9 cellular contexts compared by ENCODE assay signal in the genomic region with DNA sequence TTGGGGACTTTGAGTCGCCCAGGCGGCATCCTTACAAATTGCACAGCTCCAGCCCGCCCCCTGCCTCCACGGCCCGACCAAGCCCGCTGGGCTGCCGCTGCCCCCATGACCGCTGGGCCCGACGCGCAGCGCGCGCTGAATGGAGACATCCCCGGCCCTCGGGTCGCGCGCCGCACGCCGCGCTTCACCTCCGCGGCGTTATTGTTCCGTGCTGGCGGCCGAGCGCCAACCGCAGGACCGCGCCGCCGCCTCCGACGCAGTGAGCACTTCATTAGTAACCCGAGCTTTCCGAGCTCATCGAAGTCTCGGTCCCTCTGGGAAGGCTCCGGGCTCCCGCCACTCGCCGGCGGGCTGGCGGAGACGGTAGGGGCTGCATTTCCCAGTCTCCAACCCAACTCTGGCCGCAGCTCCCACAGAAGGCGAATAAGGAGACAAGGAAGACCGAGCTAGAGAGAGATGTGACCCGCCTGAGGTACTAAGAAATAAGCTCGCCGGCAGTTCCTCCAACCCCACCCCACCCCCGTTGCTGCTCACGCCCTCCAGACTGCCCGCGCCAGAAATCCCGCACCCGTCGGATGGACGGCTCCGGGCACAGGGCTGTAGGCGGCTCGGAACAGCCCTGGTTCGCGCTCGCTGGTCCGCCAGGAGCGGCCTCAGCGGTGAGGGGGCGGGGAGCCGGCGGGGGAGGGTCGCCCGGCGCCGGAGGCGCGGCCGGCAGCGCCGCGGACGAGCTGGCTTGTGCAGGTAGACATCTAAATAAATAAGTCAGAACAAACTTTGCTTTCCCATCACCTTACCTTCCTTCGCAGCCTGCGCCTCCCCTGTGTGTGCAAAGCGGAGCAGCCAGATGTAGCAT. TPM values are rescaled to one million over a fixed set of nuclear protein-coding genes. Genes with fewer than 3 reads are reported as not detected.
DNase-seq lines count a peak whose midpoint lies in the region; ATAC-seq, FAIRE-seq and TF ChIP-seq lines count a peak whose summit lies in the region.
"Had no signal": no experiment of that assay in that cellular context is flagged by ENCODE, and none has a peak within 500 bp of the region (broad histone marks: within the 10 kb centered on the region; RNA-seq: fewer than 3 reads in every experiment).

No MANE protein-coding gene starts in this region.

- H3K4me3 ChIP-seq in WI38 (ENCODE audit: low read depth, low read length), result peak overlapping the region; percentile 44
- H3K4me3 ChIP-seq: SJSA1 had no signal

- DNase-seq in Daoy (ENCODE audit: low read depth), result peak; percentile 6
- peak; percentile 8 for DNase-seq in HS-5 (ENCODE audit: low read depth)
- DNase-seq in frontal cortex (ENCODE audit: low spot score in 2 of 2), result peak; percentile 29 to 45
- peak; percentile 79 for DNase-seq in nephron progenitor cell
- DNase-seq in Ammon's horn (ENCODE audit: low spot score), result no peak
- no peak for DNase-seq in activated CD4-positive, CD25-positive, alpha-beta regulatory T cell (lab: John Stamatoyannopoulos, UW)

- H3K27ac Mint-ChIP-seq in nephron progenitor cell, result peak overlapping the region; percentile 84

- no peak for FAIRE-seq in frontal cortex (lab: Jason Lieb, UNC)

- H3K9me3 Mint-ChIP-seq in nephron progenitor cell, result no peaks in the 10 kb centered on the region

- TF ChIP-seq CTCF in WI38 (IDR thresholded peaks at IDR 0.05; ENCODE audit: low read depth, low read length), result no peak
- no peak for TF ChIP-seq CTCF in nephron progenitor cell (IDR thresholded peaks at IDR 0.05)

- no peak for ATAC-seq in HG03039 (IDR thresholded peaks at IDR 0.05; ENCODE audit: unreplicated experiment)

- H3K27me3 Mint-ChIP-seq in nephron progenitor cell (ENCODE audit: low read depth, poor library complexity), result peaks cover 16% of the 10 kb centered on the region

- H3K4me1 Mint-ChIP-seq in nephron progenitor cell, result peaks cover 43% of the 10 kb centered on the region

- no peaks in the 10 kb centered on the region for H3K36me3 Mint-ChIP-seq in nephron progenitor cell (ENCODE audit: low read depth)

- H3K4me3 Mint-ChIP-seq in nephron progenitor cell, result peak overlapping the region; percentile 91

RNA-seq across cellular contexts. Expression of gene EPHA7, which starts 0.7 kb away (rescaled TPM):
- total RNA-seq in Daoy (2014; rRNA removed; shearing (Covaris generic)), result 0.06 and 0.09 TPM in 2 replicates
- 65.6 TPM for total RNA-seq in frontal cortex
- total RNA-seq: SJSA1 had no signal

Comparison
In these comparisons a context has a peak if more than half of its experiments do, and no peak if none do; other contexts are left out.
1. DNase-seq: peak in Daoy (single experiment), HS-5 (single experiment), frontal cortex (2 of 2) and nephron progenitor cell (single experiment); none in Ammon's horn (single experiment) and activated CD4-positive, CD25-positive, alpha-beta regulatory T cell (0 of 4).
2. RNA of gene EPHA7, which starts 0.7 kb away (total RNA-seq): 65.6 TPM in frontal cortex (single experiment); 0.06 to 0.09 TPM in Daoy; every median in the first group is over 10 times any median in the second.